In the genomic region with DNA sequence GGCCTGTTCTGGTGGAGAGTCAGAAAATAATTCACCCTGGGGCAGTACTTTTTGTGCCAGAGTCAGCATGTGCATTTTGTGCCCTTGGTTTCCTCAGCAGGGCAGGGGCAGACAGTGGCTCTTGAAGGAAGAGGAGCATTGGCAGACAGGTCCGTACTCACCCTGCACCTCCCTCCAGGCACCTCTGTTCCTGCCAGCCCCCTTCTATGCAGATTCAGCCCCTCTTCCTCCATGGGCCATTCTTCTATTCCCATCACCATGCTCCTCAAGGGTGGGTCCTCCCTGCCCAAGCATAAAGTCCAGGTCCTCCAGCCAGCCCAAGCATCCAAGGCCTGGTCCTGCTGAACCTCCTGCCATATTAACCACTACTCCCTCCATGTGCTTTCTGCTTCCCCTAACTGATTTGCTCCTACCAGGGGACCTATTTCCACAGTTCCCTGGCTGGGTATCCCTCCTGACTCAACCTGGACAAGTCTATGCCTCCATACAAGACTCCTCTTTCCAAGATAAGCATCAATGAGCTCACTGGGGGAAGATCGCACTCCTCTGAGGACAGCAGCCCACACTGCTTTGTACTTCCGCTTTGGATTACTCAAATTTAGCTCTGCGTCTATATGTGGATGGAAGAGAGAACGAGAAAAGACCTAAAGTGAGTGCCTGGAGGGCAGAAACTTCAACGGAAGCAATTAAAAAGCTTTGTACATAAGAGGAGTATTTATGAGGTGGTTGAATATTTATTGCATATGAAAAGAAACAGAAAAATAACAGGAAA, we compare ENCODE assay signal across 1 cellular context.
TF ChIP-seq lines count a peak whose summit lies in the region.

No MANE protein-coding gene starts in this region.

TF ChIP-seq in K562, 482 proteins besides CTCF, POLR2A, EP300 and RAD21 (continued from another document and continues in another):
- TF ChIP-seq, protein P1, sequence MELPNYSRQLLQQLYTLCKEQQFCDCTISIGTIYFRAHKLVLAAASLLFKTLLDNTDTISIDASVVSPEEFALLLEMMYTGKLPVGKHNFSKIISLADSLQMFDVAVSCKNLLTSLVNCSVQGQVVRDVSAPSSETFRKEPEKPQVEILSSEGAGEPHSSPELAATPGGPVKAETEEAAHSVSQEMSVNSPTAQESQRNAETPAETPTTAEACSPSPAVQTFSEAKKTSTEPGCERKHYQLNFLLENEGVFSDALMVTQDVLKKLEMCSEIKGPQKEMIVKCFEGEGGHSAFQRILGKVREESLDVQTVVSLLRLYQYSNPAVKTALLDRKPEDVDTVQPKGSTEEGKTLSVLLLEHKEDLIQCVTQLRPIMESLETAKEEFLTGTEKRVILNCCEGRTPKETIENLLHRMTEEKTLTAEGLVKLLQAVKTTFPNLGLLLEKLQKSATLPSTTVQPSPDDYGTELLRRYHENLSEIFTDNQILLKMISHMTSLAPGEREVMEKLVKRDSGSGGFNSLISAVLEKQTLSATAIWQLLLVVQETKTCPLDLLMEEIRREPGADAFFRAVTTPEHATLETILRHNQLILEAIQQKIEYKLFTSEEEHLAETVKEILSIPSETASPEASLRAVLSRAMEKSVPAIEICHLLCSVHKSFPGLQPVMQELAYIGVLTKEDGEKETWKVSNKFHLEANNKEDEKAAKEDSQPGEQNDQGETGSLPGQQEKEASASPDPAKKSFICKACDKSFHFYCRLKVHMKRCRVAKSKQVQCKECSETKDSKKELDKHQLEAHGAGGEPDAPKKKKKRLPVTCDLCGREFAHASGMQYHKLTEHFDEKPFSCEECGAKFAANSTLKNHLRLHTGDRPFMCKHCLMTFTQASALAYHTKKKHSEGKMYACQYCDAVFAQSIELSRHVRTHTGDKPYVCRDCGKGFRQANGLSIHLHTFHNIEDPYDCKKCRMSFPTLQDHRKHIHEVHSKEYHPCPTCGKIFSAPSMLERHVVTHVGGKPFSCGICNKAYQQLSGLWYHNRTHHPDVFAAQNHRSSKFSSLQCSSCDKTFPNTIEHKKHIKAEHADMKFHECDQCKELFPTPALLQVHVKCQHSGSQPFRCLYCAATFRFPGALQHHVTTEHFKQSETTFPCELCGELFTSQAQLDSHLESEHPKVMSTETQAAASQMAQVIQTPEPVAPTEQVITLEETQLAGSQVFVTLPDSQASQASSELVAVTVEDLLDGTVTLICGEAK (IDR thresholded peaks at IDR 0.05) = peak; percentile 35; the same call in 1 of the 2 replicates
- TF ChIP-seq, protein P1 (CRISPR knock-in tag; IDR thresholded peaks at IDR 0.05) = no peak
- TF ChIP-seq ZNF551 (CRISPR knock-in tag; IDR thresholded peaks at IDR 0.05) (no peak), ZNF224 (CRISPR knock-in tag; IDR thresholded peaks at IDR 0.05) (no peak), NR1H2 (CRISPR knock-in tag; IDR thresholded peaks at IDR 0.05) (no peak), RBM39 (optimal IDR thresholded peaks at IDR 0.05; ENCODE audit: low read depth, low read length) (no peak), ZSCAN29 (IDR thresholded peaks at IDR 0.05) (no peak), HDAC8 (tag; IDR thresholded peaks at IDR 0.05) (no peak), FOSL1 (tag; conservative IDR thresholded peaks at IDR 0.05) (0 out of 2 replicates have a peak, but pooled peaks have one; percentile 22), SMARCA4 (IDR thresholded peaks at IDR 0.05) (peak; percentile 70), ZNF232 (CRISPR knock-in tag; IDR thresholded peaks at IDR 0.05) (no peak), ZKSCAN1 (IDR thresholded peaks at IDR 0.05; ENCODE audit: low read depth, low read length) (no peak), ZNF79 (CRISPR knock-in tag; IDR thresholded peaks at IDR 0.05; ENCODE audit: low read depth) (no peak), YBX1 (IDR thresholded peaks at IDR 0.05) (no peak), ZNF24 (IDR thresholded peaks at IDR 0.05) (no peak), TSC22D4 (tag; IDR thresholded peaks at IDR 0.05) (no peak), HNRNPK (IDR thresholded peaks at IDR 0.05; ENCODE audit: low read depth, low read length, poor library complexity, severe bottlenecking) (no peak), TRIM24 (IDR thresholded peaks at IDR 0.05) (peak in 1 of 2 experiments; percentile 37; a peak in 1 of 4 replicates), DMBX1 (CRISPR knock-in tag; IDR thresholded peaks at IDR 0.05; ENCODE audit: borderline replicate concordance) (no peak)
- TF ChIP-seq, protein P2, sequence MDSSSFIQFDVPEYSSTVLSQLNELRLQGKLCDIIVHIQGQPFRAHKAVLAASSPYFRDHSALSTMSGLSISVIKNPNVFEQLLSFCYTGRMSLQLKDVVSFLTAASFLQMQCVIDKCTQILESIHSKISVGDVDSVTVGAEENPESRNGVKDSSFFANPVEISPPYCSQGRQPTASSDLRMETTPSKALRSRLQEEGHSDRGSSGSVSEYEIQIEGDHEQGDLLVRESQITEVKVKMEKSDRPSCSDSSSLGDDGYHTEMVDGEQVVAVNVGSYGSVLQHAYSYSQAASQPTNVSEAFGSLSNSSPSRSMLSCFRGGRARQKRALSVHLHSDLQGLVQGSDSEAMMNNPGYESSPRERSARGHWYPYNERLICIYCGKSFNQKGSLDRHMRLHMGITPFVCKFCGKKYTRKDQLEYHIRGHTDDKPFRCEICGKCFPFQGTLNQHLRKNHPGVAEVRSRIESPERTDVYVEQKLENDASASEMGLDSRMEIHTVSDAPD (CRISPR knock-in tag; IDR thresholded peaks at IDR 0.05) = no peak
- TF ChIP-seq, protein P3, sequence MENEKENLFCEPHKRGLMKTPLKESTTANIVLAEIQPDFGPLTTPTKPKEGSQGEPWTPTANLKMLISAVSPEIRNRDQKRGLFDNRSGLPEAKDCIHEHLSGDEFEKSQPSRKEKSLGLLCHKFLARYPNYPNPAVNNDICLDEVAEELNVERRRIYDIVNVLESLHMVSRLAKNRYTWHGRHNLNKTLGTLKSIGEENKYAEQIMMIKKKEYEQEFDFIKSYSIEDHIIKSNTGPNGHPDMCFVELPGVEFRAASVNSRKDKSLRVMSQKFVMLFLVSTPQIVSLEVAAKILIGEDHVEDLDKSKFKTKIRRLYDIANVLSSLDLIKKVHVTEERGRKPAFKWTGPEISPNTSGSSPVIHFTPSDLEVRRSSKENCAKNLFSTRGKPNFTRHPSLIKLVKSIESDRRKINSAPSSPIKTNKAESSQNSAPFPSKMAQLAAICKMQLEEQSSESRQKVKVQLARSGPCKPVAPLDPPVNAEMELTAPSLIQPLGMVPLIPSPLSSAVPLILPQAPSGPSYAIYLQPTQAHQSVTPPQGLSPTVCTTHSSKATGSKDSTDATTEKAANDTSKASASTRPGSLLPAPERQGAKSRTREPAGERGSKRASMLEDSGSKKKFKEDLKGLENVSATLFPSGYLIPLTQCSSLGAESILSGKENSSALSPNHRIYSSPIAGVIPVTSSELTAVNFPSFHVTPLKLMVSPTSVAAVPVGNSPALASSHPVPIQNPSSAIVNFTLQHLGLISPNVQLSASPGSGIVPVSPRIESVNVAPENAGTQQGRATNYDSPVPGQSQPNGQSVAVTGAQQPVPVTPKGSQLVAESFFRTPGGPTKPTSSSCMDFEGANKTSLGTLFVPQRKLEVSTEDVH (IDR thresholded peaks at IDR 0.05; ENCODE audit: low read depth, partially characterized antibody) = no peak
- TF ChIP-seq, protein P4, sequence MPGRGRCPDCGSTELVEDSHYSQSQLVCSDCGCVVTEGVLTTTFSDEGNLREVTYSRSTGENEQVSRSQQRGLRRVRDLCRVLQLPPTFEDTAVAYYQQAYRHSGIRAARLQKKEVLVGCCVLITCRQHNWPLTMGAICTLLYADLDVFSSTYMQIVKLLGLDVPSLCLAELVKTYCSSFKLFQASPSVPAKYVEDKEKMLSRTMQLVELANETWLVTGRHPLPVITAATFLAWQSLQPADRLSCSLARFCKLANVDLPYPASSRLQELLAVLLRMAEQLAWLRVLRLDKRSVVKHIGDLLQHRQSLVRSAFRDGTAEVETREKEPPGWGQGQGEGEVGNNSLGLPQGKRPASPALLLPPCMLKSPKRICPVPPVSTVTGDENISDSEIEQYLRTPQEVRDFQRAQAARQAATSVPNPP (IDR thresholded peaks at IDR 0.05; ENCODE audit: borderline replicate concordance, insufficient read depth, insufficient read length) = no peak
- TF ChIP-seq, protein P5, sequence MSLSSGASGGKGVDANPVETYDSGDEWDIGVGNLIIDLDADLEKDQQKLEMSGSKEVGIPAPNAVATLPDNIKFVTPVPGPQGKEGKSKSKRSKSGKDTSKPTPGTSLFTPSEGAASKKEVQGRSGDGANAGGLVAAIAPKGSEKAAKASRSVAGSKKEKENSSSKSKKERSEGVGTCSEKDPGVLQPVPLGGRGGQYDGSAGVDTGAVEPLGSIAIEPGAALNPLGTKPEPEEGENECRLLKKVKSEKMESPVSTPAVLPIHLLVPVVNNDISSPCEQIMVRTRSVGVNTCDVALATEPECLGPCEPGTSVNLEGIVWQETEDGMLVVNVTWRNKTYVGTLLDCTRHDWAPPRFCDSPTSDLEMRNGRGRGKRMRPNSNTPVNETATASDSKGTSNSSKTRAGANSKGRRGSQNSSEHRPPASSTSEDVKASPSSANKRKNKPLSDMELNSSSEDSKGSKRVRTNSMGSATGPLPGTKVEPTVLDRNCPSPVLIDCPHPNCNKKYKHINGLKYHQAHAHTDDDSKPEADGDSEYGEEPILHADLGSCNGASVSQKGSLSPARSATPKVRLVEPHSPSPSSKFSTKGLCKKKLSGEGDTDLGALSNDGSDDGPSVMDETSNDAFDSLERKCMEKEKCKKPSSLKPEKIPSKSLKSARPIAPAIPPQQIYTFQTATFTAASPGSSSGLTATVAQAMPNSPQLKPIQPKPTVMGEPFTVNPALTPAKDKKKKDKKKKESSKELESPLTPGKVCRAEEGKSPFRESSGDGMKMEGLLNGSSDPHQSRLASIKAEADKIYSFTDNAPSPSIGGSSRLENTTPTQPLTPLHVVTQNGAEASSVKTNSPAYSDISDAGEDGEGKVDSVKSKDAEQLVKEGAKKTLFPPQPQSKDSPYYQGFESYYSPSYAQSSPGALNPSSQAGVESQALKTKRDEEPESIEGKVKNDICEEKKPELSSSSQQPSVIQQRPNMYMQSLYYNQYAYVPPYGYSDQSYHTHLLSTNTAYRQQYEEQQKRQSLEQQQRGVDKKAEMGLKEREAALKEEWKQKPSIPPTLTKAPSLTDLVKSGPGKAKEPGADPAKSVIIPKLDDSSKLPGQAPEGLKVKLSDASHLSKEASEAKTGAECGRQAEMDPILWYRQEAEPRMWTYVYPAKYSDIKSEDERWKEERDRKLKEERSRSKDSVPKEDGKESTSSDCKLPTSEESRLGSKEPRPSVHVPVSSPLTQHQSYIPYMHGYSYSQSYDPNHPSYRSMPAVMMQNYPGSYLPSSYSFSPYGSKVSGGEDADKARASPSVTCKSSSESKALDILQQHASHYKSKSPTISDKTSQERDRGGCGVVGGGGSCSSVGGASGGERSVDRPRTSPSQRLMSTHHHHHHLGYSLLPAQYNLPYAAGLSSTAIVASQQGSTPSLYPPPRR (CRISPR knock-in tag; IDR thresholded peaks at IDR 0.05; ENCODE audit: borderline replicate concordance) = no peak
- TF ChIP-seq, protein P6, sequence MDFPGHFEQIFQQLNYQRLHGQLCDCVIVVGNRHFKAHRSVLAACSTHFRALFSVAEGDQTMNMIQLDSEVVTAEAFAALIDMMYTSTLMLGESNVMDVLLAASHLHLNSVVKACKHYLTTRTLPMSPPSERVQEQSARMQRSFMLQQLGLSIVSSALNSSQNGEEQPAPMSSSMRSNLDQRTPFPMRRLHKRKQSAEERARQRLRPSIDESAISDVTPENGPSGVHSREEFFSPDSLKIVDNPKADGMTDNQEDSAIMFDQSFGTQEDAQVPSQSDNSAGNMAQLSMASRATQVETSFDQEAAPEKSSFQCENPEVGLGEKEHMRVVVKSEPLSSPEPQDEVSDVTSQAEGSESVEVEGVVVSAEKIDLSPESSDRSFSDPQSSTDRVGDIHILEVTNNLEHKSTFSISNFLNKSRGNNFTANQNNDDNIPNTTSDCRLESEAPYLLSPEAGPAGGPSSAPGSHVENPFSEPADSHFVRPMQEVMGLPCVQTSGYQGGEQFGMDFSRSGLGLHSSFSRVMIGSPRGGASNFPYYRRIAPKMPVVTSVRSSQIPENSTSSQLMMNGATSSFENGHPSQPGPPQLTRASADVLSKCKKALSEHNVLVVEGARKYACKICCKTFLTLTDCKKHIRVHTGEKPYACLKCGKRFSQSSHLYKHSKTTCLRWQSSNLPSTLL (IDR thresholded peaks at IDR 0.05) = no peak
- TF ChIP-seq, protein P7, sequence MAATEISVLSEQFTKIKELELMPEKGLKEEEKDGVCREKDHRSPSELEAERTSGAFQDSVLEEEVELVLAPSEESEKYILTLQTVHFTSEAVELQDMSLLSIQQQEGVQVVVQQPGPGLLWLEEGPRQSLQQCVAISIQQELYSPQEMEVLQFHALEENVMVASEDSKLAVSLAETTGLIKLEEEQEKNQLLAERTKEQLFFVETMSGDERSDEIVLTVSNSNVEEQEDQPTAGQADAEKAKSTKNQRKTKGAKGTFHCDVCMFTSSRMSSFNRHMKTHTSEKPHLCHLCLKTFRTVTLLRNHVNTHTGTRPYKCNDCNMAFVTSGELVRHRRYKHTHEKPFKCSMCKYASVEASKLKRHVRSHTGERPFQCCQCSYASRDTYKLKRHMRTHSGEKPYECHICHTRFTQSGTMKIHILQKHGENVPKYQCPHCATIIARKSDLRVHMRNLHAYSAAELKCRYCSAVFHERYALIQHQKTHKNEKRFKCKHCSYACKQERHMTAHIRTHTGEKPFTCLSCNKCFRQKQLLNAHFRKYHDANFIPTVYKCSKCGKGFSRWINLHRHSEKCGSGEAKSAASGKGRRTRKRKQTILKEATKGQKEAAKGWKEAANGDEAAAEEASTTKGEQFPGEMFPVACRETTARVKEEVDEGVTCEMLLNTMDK (IDR thresholded peaks at IDR 0.05; ENCODE audit: borderline replicate concordance, insufficient read depth, low read depth, low read length, poor library complexity, severe bottlenecking) = no peak
